In genomic region chr14:103207038-103207403, GRCh38 we compare ENCODE assay signal across 10 cellular contexts.
DNase-seq lines count a peak whose midpoint lies in the region; ATAC-seq, FAIRE-seq and TF ChIP-seq lines count a peak whose summit lies in the region.
"Had no signal": no experiment of that assay in that cellular context is flagged by ENCODE, and none has a peak within 500 bp of the region (broad histone marks: within the 10 kb centered on the region; RNA-seq: fewer than 3 reads in every experiment).

No MANE protein-coding gene starts in this region.

- FAIRE-seq in HepG2 (lab: Jason Lieb, UNC) (no peak), GM12892 (lab: Jason Lieb, UNC) (no peak)

- CTCF ChIA-PET in HepG2 (lab: Yijun Ruan, JAX; ENCODE audit: low intra/inter-chr PET ratio, low total read pairs): no interaction called here

- H3K4me1 ChIP-seq in liver (ENCODE audit: control insufficient read depth in 4 of 4, insufficient read depth in 4 of 4, low read length in 3 of 4) (peaks cover 3 to 21% (median 5%) of the 10 kb centered on the region in 4 donors), HepG2 (ENCODE audit: insufficient read depth, low read length) (peaks cover 26% of the 10 kb centered on the region), muscle layer of colon (ENCODE audit: insufficient read depth, low read length) (peaks cover 4% of the 10 kb centered on the region), aorta (ENCODE audit: control insufficient read depth in 1 of 2, insufficient read depth in 2 of 2, low read length in 2 of 2) (no peaks in the 10 kb centered on the region)
- H3K4me1 ChIP-seq: HAP-1 had no signal

- H3K9me3 ChIP-seq in liver (ENCODE audit: control insufficient read depth in 4 of 4, low read length in 3 of 4) (no peaks in the 10 kb centered on the region), HepG2 (ENCODE audit: low read length) (peaks cover 22% of the 10 kb centered on the region), muscle layer of colon (ENCODE audit: low read length) (no peaks in the 10 kb centered on the region), aorta (ENCODE audit: control insufficient read depth, low read length) (peaks cover 7% of the 10 kb centered on the region)

- H2AFZ ChIP-seq in HepG2 (ENCODE audit: low read length): no peak overlapping the region

- H3K36me3 ChIP-seq in liver (ENCODE audit: control insufficient read depth in 4 of 4, insufficient read depth in 3 of 4, low read depth in 1 of 4, low read length in 3 of 4) (peaks cover 0 to 3% (median 1%) of the 10 kb centered on the region in 4 donors), HepG2 (replicated peaks in 1 of 2; ENCODE audit: control insufficient read depth in 1 of 2, insufficient read depth in 2 of 2, low read length in 2 of 2) (no peaks in the 10 kb centered on the region), muscle layer of colon (ENCODE audit: insufficient read depth, low read length) (no peaks in the 10 kb centered on the region), aorta (ENCODE audit: control insufficient read depth in 1 of 2, insufficient read depth in 2 of 2, low read length in 1 of 2) (no peaks in the 10 kb centered on the region)
- H3K36me3 ChIP-seq: HAP-1 had no signal

- H4K20me1 ChIP-seq in HepG2 (ENCODE audit: insufficient read depth, low read length): no peaks in the 10 kb centered on the region

- no peak for TF ChIP-seq POLR2A in HepG2 (IDR thresholded peaks at IDR 0.05; ENCODE audit: insufficient read depth in 1 of 2, low read depth in 2 of 2, low read length in 2 of 2)
- TF ChIP-seq POLR2A in GM12892 (IDR thresholded peaks at IDR 0.05; ENCODE audit: low read depth, low read length): no peak

- DNase-seq in HepG2 (ENCODE audit: low spot score): no peak
- peak; percentile 16 for DNase-seq in fibroblast of peridontal ligament (ENCODE audit: extremely low read depth)
- DNase-seq in aorta: peak; percentile 90 to 92
- DNase-seq in stimulated activated naive CD4-positive, alpha-beta T cell treated with Interleukin-2 at 50 U/mL for 16 hours (lab: John Stamatoyannopoulos, UW): no peak
- no peak for DNase-seq in GM12892 (ENCODE audit: insufficient read length)
- DNase-seq: NCI-H1694 treated with DMSO at 0.1 percent for 48 hours had no signal

- H3K27me3 ChIP-seq in liver (ENCODE audit: control insufficient read depth in 4 of 4, insufficient read depth in 4 of 4, low read length in 3 of 4) (no peaks in the 10 kb centered on the region), HepG2 (ENCODE audit: control insufficient read depth in 1 of 2, insufficient read depth in 2 of 2, low read length in 2 of 2) (no peaks in the 10 kb centered on the region), muscle layer of colon (ENCODE audit: control insufficient read depth in 1 of 2, insufficient read depth in 2 of 2, low read length in 2 of 2) (peaks cover 10 to 20% of the 10 kb centered on the region in 2 donors), aorta (ENCODE audit: control insufficient read depth in 1 of 2, insufficient read depth in 2 of 2, low read length in 1 of 2) (no peaks in the 10 kb centered on the region)

- H3K4me3 ChIP-seq in liver (ENCODE audit: low read depth in 1 of 3, low read length in 3 of 3): peak overlapping the region; percentile 70 to 85 (median 74)
- H3K4me3 ChIP-seq in HepG2 (replicated peaks in 1 of 3; ENCODE audit: insufficient read depth in 1 of 3, low read depth in 2 of 3, low read length in 3 of 3): no peak overlapping the region
- peak overlapping the region; percentile 4 to 49 for H3K4me3 ChIP-seq in muscle layer of colon (ENCODE audit: low read depth in 1 of 2, low read length in 2 of 2)
- H3K4me3 ChIP-seq in aorta (ENCODE audit: low read length in 2 of 2): peak overlapping the region in 1 of 2 donors; percentile 41
- H3K4me3 ChIP-seq: HAP-1 had no signal

- peak overlapping the region; percentile 82 to 100 for H3K9ac ChIP-seq in liver (ENCODE audit: low read depth in 1 of 2, low read length in 2 of 2)
- no peak overlapping the region for H3K9ac ChIP-seq in HepG2 (ENCODE audit: insufficient read depth, low read depth, low read length)
- peak overlapping the region; percentile 65 for H3K9ac ChIP-seq in muscle layer of colon (ENCODE audit: low read length)

- 11% methylated on average over 23 of the region's 23 CpGs for WGBS in liver
- WGBS in HepG2 (ENCODE audit: low lambda C conversion rate): 94% methylated on average over 23 of the region's 23 CpGs
- 6 to 27% methylated on average over 13 to 23 of the region's 23 CpGs for WGBS in aorta, 2 donors

- no TSS peak for BruUV-seq in HepG2 (replicated peaks; lab: Mats Ljungman, UMichigan)

- POLR2A ChIA-PET in HepG2 (lab: Yijun Ruan, JAX): no interaction called here

- in situ Hi-C loops in HepG2 (cut with HindIII; ENCODE audit: extremely low pct_ligation_motif_present, low pct_unique_long_range_greater_than_20kb): no loop called here

- no peak for ATAC-seq in HepG2
- ATAC-seq in aorta (ENCODE audit: low FRiP score): peak; percentile 86
- no peak for ATAC-seq in GM21786 (IDR thresholded peaks at IDR 0.05; ENCODE audit: unreplicated experiment)

- intact Hi-C loops in HepG2 (cut with micrococcal nuclease; ENCODE audit: unreplicated experiment): no loop called here
- intact Hi-C loops in aorta (cut with DNase I): no loop called here

- H3K4me2 ChIP-seq in HepG2 (ENCODE audit: low read depth, low read length): no peak overlapping the region

- no peak for TF ChIP-seq EP300 in HepG2 (IDR thresholded peaks at IDR 0.05; ENCODE audit: low read depth in 2 of 2, low read length in 2 of 2)
- no peak for TF ChIP-seq EP300 in HepG2 (CRISPR knock-in tag; IDR thresholded peaks at IDR 0.05; ENCODE audit: borderline replicate concordance)

- TF ChIP-seq CTCF in liver (IDR thresholded peaks at IDR 0.05; ENCODE audit: low read depth, low read length, missing input control) (no peak), HepG2 (CRISPR knock-in tag; IDR thresholded peaks at IDR 0.05) (no peak)

- peak overlapping the region; percentile 92 to 97 for H3K27ac ChIP-seq in liver (ENCODE audit: low read depth in 1 of 2, low read length in 2 of 2)
- no peak overlapping the region for H3K27ac ChIP-seq in HepG2 (ENCODE audit: extremely low read length, insufficient read depth, low read length)
- no peak overlapping the region for H3K27ac ChIP-seq in muscle layer of colon (ENCODE audit: low read depth, low read length)
- no peak overlapping the region for H3K27ac ChIP-seq in aorta (ENCODE audit: low read depth in 1 of 2, low read length in 2 of 2)

- no peaks in the 10 kb centered on the region for H3K79me2 ChIP-seq in HepG2 (ENCODE audit: insufficient read depth, low read length)

- peak in 1 of 2 donors; percentile 18 for TF ChIP-seq RAD21 in liver (IDR thresholded peaks at IDR 0.05)
- no peak for TF ChIP-seq RAD21 in HepG2 (CRISPR knock-in tag; IDR thresholded peaks at IDR 0.05)

TF ChIP-seq in liver, 16 proteins besides CTCF, POLR2A, EP300 and RAD21 (continues in another document):
- TF ChIP-seq FOXA1 (IDR thresholded peaks at IDR 0.05) (no peak), HNF4A (conservative IDR thresholded peaks at IDR 0.05) (peak; percentile 14 to 34), NR2F2 (IDR thresholded peaks at IDR 0.05) (no peak), RXRA (IDR thresholded peaks at IDR 0.05) (peak in 1 of 2 donors; percentile 46)
- TF ChIP-seq, protein P1, sequence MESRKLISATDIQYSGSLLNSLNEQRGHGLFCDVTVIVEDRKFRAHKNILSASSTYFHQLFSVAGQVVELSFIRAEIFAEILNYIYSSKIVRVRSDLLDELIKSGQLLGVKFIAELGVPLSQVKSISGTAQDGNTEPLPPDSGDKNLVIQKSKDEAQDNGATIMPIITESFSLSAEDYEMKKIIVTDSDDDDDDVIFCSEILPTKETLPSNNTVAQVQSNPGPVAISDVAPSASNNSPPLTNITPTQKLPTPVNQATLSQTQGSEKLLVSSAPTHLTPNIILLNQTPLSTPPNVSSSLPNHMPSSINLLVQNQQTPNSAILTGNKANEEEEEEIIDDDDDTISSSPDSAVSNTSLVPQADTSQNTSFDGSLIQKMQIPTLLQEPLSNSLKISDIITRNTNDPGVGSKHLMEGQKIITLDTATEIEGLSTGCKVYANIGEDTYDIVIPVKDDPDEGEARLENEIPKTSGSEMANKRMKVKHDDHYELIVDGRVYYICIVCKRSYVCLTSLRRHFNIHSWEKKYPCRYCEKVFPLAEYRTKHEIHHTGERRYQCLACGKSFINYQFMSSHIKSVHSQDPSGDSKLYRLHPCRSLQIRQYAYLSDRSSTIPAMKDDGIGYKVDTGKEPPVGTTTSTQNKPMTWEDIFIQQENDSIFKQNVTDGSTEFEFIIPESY (IDR thresholded peaks at IDR 0.05): peak; percentile 76

TF ChIP-seq in HepG2, 621 proteins besides CTCF, POLR2A, EP300 and RAD21 (continues in another document):
- TF ChIP-seq, protein P2, sequence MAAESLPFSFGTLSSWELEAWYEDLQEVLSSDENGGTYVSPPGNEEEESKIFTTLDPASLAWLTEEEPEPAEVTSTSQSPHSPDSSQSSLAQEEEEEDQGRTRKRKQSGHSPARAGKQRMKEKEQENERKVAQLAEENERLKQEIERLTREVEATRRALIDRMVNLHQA (CRISPR knock-in tag; IDR thresholded peaks at IDR 0.05): no peak
- TF ChIP-seq ZNF33A (CRISPR knock-in tag; IDR thresholded peaks at IDR 0.05; ENCODE audit: borderline replicate concordance): no peak
- no peak for TF ChIP-seq ZNF24 (IDR thresholded peaks at IDR 0.05)
- TF ChIP-seq, protein P3, sequence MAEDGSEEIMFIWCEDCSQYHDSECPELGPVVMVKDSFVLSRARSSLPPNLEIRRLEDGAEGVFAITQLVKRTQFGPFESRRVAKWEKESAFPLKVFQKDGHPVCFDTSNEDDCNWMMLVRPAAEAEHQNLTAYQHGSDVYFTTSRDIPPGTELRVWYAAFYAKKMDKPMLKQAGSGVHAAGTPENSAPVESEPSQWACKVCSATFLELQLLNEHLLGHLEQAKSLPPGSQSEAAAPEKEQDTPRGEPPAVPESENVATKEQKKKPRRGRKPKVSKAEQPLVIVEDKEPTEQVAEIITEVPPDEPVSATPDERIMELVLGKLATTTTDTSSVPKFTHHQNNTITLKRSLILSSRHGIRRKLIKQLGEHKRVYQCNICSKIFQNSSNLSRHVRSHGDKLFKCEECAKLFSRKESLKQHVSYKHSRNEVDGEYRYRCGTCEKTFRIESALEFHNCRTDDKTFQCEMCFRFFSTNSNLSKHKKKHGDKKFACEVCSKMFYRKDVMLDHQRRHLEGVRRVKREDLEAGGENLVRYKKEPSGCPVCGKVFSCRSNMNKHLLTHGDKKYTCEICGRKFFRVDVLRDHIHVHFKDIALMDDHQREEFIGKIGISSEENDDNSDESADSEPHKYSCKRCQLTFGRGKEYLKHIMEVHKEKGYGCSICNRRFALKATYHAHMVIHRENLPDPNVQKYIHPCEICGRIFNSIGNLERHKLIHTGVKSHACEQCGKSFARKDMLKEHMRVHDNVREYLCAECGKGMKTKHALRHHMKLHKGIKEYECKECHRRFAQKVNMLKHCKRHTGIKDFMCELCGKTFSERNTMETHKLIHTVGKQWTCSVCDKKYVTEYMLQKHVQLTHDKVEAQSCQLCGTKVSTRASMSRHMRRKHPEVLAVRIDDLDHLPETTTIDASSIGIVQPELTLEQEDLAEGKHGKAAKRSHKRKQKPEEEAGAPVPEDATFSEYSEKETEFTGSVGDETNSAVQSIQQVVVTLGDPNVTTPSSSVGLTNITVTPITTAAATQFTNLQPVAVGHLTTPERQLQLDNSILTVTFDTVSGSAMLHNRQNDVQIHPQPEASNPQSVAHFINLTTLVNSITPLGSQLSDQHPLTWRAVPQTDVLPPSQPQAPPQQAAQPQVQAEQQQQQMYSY (CRISPR knock-in tag; IDR thresholded peaks at IDR 0.05): no peak
- no peak for TF ChIP-seq SIN3B (IDR thresholded peaks at IDR 0.05; ENCODE audit: low read length)

Comparison
In these comparisons a context has a peak if more than half of its experiments do, and no peak if none do; other contexts are left out.
1. H3K27ac ChIP-seq: peak in liver (2 of 2); none in HepG2 (single experiment), muscle layer of colon (single experiment) and aorta (0 of 2).
2. H3K4me3 ChIP-seq: peak in liver (3 of 3) and muscle layer of colon (2 of 2); none in HepG2 (0 of 3).
3. DNase-seq: peak in fibroblast of peridontal ligament (single experiment) and aorta (2 of 2); none in HepG2 (single experiment), stimulated activated naive CD4-positive, alpha-beta T cell treated with Interleukin-2 at 50 U/mL for 16 hours (single experiment) and GM12892 (single experiment).